ENCODE assay signal across 7 cellular contexts in genomic region chr19:56672610-56673009, GRCh38. TPM values are rescaled to one million over a fixed set of nuclear protein-coding genes. Genes with fewer than 3 reads are reported as not detected.
"Had no signal": no experiment of that assay in that cellular context is flagged by ENCODE, and none has a peak within 500 bp of the region (broad histone marks: within the 10 kb centered on the region; RNA-seq: fewer than 3 reads in every experiment).

No MANE protein-coding gene starts in this region.

RNA-seq across cellular contexts. Expression of gene ZNF835, which starts 1.1 kb away (rescaled TPM):
- total RNA-seq: astrocyte, endothelial cell of umbilical vein had no signal
- polyA plus RNA-seq: fibroblast of lung had no signal

RNA-seq across cellular contexts. Expression of gene SMIM17, which starts 29.7 kb away (rescaled TPM):
- total RNA-seq: bronchial epithelial cell; cardiac septum; T-cell; T-helper 2 cell treated with Interferon-gamma antibody and Interleukin-4, amounts not matched to agents 100 ng/mL and 5 ng/mL, for 36 hours had no signal
